In the genomic region with DNA sequence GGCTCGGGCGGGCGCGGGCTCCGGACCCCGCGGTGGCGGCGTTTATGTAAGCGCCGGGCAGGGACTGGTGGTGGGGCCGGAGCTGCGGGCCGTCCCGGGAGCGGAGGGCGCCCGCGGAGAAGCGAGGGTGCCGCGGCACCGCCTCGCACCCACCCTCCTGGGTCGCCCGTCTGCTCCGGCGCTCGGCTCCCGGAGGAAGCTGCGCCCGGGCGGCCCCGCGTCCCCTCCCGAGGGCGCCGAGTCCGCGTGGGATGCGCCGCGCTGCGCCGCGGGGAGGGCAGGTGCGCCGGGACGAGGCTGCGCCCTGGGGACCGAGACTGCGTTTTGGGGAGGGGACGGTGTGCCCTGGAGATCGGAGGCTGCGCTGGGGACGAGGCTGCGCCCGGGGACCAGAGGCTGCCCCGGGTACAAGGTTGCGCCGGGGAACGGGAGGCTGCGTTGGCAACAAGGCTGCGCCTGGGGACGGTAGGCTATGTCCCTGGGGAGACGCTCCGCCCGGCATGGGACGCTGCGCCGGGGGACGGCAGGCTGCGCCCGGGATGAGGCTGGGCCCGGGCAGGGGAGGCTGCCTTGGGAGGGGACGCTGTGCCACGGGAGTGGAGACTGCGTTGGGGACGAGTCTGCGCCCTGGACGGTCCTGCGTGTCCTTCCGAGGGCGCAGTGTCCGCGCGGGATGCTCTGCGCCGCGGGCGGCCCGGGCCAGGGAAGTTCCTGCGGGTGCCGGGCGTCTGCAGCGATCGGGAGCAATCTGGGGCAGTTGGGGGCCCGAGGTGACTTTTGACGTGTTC, we compare ENCODE assay signal across 8 cellular contexts. TPM values are rescaled to one million over a fixed set of nuclear protein-coding genes. Genes with fewer than 3 reads are reported as not detected.
DNase-seq lines count a peak whose midpoint lies in the region; ATAC-seq, FAIRE-seq and TF ChIP-seq lines count a peak whose summit lies in the region.

No MANE protein-coding gene starts in this region.

- peak overlapping the region; percentile 3 for H3K27ac Mint-ChIP-seq in activated T-helper 17 cell treated with anti-CD3 and anti-CD28 coated beads, Interleukin-2, amount 50 U/mL, for 72 hours

- 31% methylated on average over 4 of the region's 99 CpGs for whole genome bisulfite sequencing in A549 (ENCODE audit: missing lambda C conversion rate)
- 1 to 2% methylated on average over 61 to 99 of the region's 99 CpGs for WGBS in pancreas, 2 donors

- no peaks in the 10 kb centered on the region for H3F3A ChIP-seq in MM.1S (ENCODE audit: insufficient read depth, low read length)

- no peak for TF ChIP-seq EP300 in A549 (IDR thresholded peaks at IDR 0.05)

- peak; percentile 22 to 54 for ATAC-seq in A549
- peak; percentile 27 for ATAC-seq in GM19035 (IDR thresholded peaks at IDR 0.05; ENCODE audit: unreplicated experiment)
- peak; percentile 15 for ATAC-seq in activated T-helper 17 cell treated with anti-CD3 and anti-CD28 coated beads, Interleukin-2, amount 50 U/mL, for 72 hours (replicated peaks)
- peak; percentile 24 for ATAC-seq in Right ventricle myocardium inferior
- peak; percentile 17 to 28 (median 24) for ATAC-seq in pancreas
- ATAC-seq in GM18861 (IDR thresholded peaks at IDR 0.05; ENCODE audit: unreplicated experiment) = no peak

- no peak for FAIRE-seq in A549 (lab: Jason Lieb, UNC)
- FAIRE-seq in pancreas (lab: Jason Lieb, UNC) = no peak

- H2AFZ ChIP-seq in MM.1S (ENCODE audit: low read length) = no peak overlapping the region

- H3K36me3 ChIP-seq in MM.1S (replicated peaks; ENCODE audit: insufficient read depth, low read length) (no peaks in the 10 kb centered on the region), pancreas (no peaks in the 10 kb centered on the region)

- H3K9me2 ChIP-seq in MM.1S (replicated peaks; ENCODE audit: insufficient read depth, low read length) = no peaks in the 10 kb centered on the region

- peak overlapping the region; percentile 69 for H3K4me3 Mint-ChIP-seq in activated T-helper 17 cell treated with anti-CD3 and anti-CD28 coated beads, Interleukin-2, amount 50 U/mL, for 72 hours

- H3K4me1 Mint-ChIP-seq in activated T-helper 17 cell treated with anti-CD3 and anti-CD28 coated beads, Interleukin-2, amount 50 U/mL, for 72 hours = peaks cover 33% of the 10 kb centered on the region

- H3K9me3 Mint-ChIP-seq in activated T-helper 17 cell treated with anti-CD3 and anti-CD28 coated beads, Interleukin-2, amount 50 U/mL, for 72 hours = peaks cover 2% of the 10 kb centered on the region

- TF ChIP-seq RAD21 in A549 (conservative IDR thresholded peaks at IDR 0.05 in 1 of 2, IDR thresholded peaks at IDR 0.05 in 1 of 2) = no peak

- H3K36me3 Mint-ChIP-seq in activated T-helper 17 cell treated with anti-CD3 and anti-CD28 coated beads, Interleukin-2, amount 50 U/mL, for 72 hours (ENCODE audit: low read depth) = peaks cover 6% of the 10 kb centered on the region

- peak overlapping the region; percentile 98 for H3K4me3 ChIP-seq in A549
- H3K4me3 ChIP-seq in MM.1S (ENCODE audit: low read length) = peak overlapping the region; percentile 23; the same call in 1 of the 2 replicates
- H3K4me3 ChIP-seq in pancreas = peak overlapping the region; percentile 38 to 91 (median 68)

- POLR2A ChIA-PET in A549 (lab: Yijun Ruan, JAX) = no interaction called here

- H3K27me3 Mint-ChIP-seq in activated T-helper 17 cell treated with anti-CD3 and anti-CD28 coated beads, Interleukin-2, amount 50 U/mL, for 72 hours = no peaks in the 10 kb centered on the region

- H3K79me2 ChIP-seq in MM.1S (ENCODE audit: low read length) = no peaks in the 10 kb centered on the region

- no peak for TF ChIP-seq POLR2A in A549 (IDR thresholded peaks at IDR 0.05; ENCODE audit: low read length)

- TF ChIP-seq CTCF in A549 (IDR thresholded peaks at IDR 0.05) (no peak), MM.1S (IDR thresholded peaks at IDR 0.05; ENCODE audit: low read length) (no peak), pancreas (IDR thresholded peaks at IDR 0.05) (no peak)

- DNase-seq in A549 (ENCODE audit: low read depth in 1 of 2, low spot score in 1 of 2) (peak in 1 of 2 experiments; percentile 39), MM.1S (no peak), Right ventricle myocardium inferior (ENCODE audit: missing footprints) (no peak), pancreas (peak in 5 of 6 donors; percentile 10 to 79 (median 50)), GDM1 (lab: John Stamatoyannopoulos, UW) (no peak)

- intact Hi-C loops in Right ventricle myocardium inferior (cut with DNase I) (loop anchor here (2.0 kb wide), 2 partner anchors 54 to 126 kb away; no protein-coding TSS in a partner anchor), pancreas (cut with DNase I) (no loop called here)

- H3K9me3 ChIP-seq in A549 (no peaks in the 10 kb centered on the region), MM.1S (replicated peaks; ENCODE audit: insufficient read depth, low read length) (no peaks in the 10 kb centered on the region), pancreas (no peaks in the 10 kb centered on the region)

- no peaks in the 10 kb centered on the region for H4K20me1 ChIP-seq in MM.1S (ENCODE audit: insufficient read depth, low read length)

- no peak overlapping the region for H3K9ac ChIP-seq in MM.1S (ENCODE audit: low read length)

- H3K27me3 ChIP-seq in MM.1S (replicated peaks; ENCODE audit: insufficient read depth, low read length) (peaks cover 89% of the 10 kb centered on the region), pancreas (no peaks in the 10 kb centered on the region)

- H3K27ac ChIP-seq in A549 = peak overlapping the region; percentile 89 to 99
- H3K27ac ChIP-seq in MM.1S (ENCODE audit: low read length) = no peak overlapping the region
- H3K27ac ChIP-seq in pancreas = no peak overlapping the region

- CTCF ChIA-PET in A549 (lab: Yijun Ruan, JAX) = interaction anchor here (2.9 kb wide), 1 partner anchor 62 kb away, joined by 17 read pairs; no protein-coding TSS in a partner anchor

- H3K4me1 ChIP-seq in A549 = 0 out of 3 replicates have a peak, but pooled peaks cover 3% of the 10 kb centered on the region
- no peaks in the 10 kb centered on the region for H3K4me1 ChIP-seq in MM.1S (ENCODE audit: low read length)
- no peaks in the 10 kb centered on the region for H3K4me1 ChIP-seq in pancreas

- H3K4me2 ChIP-seq in A549 (peak overlapping the region; percentile 96), MM.1S (ENCODE audit: low read depth, low read length) (peak overlapping the region; percentile 58)

TF ChIP-seq in A549, 52 proteins besides CTCF, POLR2A, EP300 and RAD21:
- TF ChIP-seq PHF8 (IDR thresholded peaks at IDR 0.05; ENCODE audit: borderline replicate concordance, low read depth) (no peak), FOSB (CRISPR knock-in tag; IDR thresholded peaks at IDR 0.05) (no peak), HDAC2 (IDR thresholded peaks at IDR 0.05) (peak; percentile 74; the same call in 1 of the 2 replicates)
- TF ChIP-seq, protein P1, sequence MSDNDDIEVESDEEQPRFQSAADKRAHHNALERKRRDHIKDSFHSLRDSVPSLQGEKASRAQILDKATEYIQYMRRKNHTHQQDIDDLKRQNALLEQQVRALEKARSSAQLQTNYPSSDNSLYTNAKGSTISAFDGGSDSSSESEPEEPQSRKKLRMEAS (IDR thresholded peaks at IDR 0.05) = peak; percentile 17; the same call in 1 of the 2 replicates

RNA-seq across cellular contexts. Expression of a gene that starts 0.6 kb away (rescaled TPM):
- polyA plus RNA-seq in A549 (2011; rRNA removed) (2.8 and 3.2 TPM in 2 replicates), A549 (2017; fragmentation: RNase III; extraction: RNeasy Plus Mini Kit Qiagen cat#74134 plus additional on column Dnase treatment) (5.0 to 6.7 TPM (median 5.7 TPM) in 3 replicates), pancreas (1 to 10 TPM; 5.6 to 7.9 TPM)
- 2.5 and 3.0 TPM in 2 replicates for polyA plus RNA-seq in A549 (2012; cell fraction: cytosol; rRNA removed)
- 7.2 and 8.4 TPM in 2 replicates for polyA plus RNA-seq in A549 (2012; cell fraction: nucleus; rRNA removed)
- polyA minus RNA-seq in A549 (2011; rRNA and poly(A)+ RNA removed) = 4.7 and 5.2 TPM in 2 replicates
- 10 to 100 TPM; 22.7 to 32.0 TPM for total RNA-seq in activated T-helper 17 cell treated with anti-CD3 and anti-CD28 coated beads, Interleukin-2, amount 50 U/mL, for 72 hours
- total RNA-seq in Right ventricle myocardium inferior (15.1 TPM), pancreas (10 to 100 TPM in 1 of 6 donors, 1 to 10 TPM in 5; 5.4 to 10.1 (median 6.3) TPM)

Comparison
In these comparisons a context has a peak if more than half of its experiments do, and no peak if none do; other contexts are left out.
1. DNase-seq: peak in pancreas (5 of 6); none in MM.1S (single experiment), Right ventricle myocardium inferior (single experiment) and GDM1 (single experiment).
2. H3K27ac ChIP-seq: peak in A549 (2 of 2); none in MM.1S (single experiment) and pancreas (0 of 4).
3. H3K4me3 ChIP-seq: peak in every context shown above with its lines; median percentile 98 in A549; 68 in pancreas; 23 in MM.1S.